Comparison of ENCODE assay signal across 16 cellular contexts in the genomic region with DNA sequence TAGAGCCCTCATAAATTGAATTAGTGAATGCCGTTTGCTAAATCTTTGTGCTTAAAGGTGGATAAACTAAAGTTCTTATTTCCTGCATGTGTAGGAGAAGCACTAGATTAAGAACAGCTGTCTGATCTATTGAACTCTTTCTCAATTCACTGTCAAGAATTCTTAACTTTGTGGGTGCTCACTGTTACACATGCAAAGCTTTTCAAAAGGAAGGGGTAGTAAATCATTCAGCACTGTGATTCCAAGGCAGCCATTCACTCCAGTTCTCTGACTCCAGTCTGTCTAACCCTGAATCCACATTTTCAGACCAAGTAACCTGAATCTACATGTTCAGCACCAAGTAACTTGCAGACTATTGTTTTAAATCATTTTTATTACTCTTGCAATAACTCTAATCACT.
DNase-seq lines count a peak whose midpoint lies in the region; ATAC-seq and TF ChIP-seq lines count a peak whose summit lies in the region.
"Had no signal": no experiment of that assay in that cellular context is flagged by ENCODE, and none has a peak within 500 bp of the region (broad histone marks: within the 10 kb centered on the region; RNA-seq: fewer than 3 reads in every experiment).

No MANE protein-coding gene starts in this region.

- H3K14ac ChIP-seq in mesenchymal stem cell (ENCODE audit: low read length in 2 of 2): no peak overlapping the region

- no peaks in the 10 kb centered on the region for H3K36me3 ChIP-seq in endodermal cell (ENCODE audit: control insufficient read depth, insufficient read depth, low read length)
- no peaks in the 10 kb centered on the region for H3K36me3 ChIP-seq in mesenchymal stem cell (ENCODE audit: control insufficient read depth in 1 of 2, insufficient read depth in 2 of 2, low read depth in 1 of 2, low read length in 2 of 2)
- H3K36me3 ChIP-seq in smooth muscle cell (ENCODE audit: low read depth): no peaks in the 10 kb centered on the region

- no peak overlapping the region for H2BK15ac ChIP-seq in mesenchymal stem cell (ENCODE audit: low read depth, poor library complexity, severe bottlenecking)

- POLR2A ChIA-PET in WTC11 (lab: Charles Lee): interaction anchor here (0.5 kb wide), 1 partner anchor 89 kb away, joined by 3 read pairs; no protein-coding TSS in a partner anchor

- ATAC-seq in WTC11: peak; percentile 82
- ATAC-seq: K562, Panc1 had no signal

- H3F3A ChIP-seq in smooth muscle cell (ENCODE audit: low read depth): no peaks in the 10 kb centered on the region

- no peak overlapping the region for H4K8ac ChIP-seq in mesenchymal stem cell (ENCODE audit: low read length)

- H3K27me3 ChIP-seq in endodermal cell (ENCODE audit: control insufficient read depth, insufficient read depth, low read length, poor library complexity, severe bottlenecking) (no peaks in the 10 kb centered on the region), mesenchymal stem cell (ENCODE audit: control insufficient read depth in 1 of 2, insufficient read depth in 1 of 2, low read length in 2 of 2) (no peaks in the 10 kb centered on the region), smooth muscle cell (ENCODE audit: low read depth) (no peaks in the 10 kb centered on the region)

- no peak overlapping the region for H3K18ac ChIP-seq in mesenchymal stem cell (ENCODE audit: low read depth in 1 of 2, low read length in 2 of 2)

- CTCF ChIA-PET in WTC11 (lab: Charles Lee): no interaction called here

- H3K4me3 ChIP-seq in endodermal cell (ENCODE audit: low read length) (no peak overlapping the region), mesenchymal stem cell (ENCODE audit: insufficient read depth in 1 of 2, low read depth in 1 of 2, low read length in 2 of 2) (no peak overlapping the region), smooth muscle cell (no peak overlapping the region)
- H3K4me3 ChIP-seq: K562 had no signal

- TF ChIP-seq CTCF in WTC11 (IDR thresholded peaks at IDR 0.05): no peak
- TF ChIP-seq CTCF in endodermal cell (conservative IDR thresholded peaks at IDR 0.05): no peak
- no peak for TF ChIP-seq CTCF in smooth muscle cell (IDR thresholded peaks at IDR 0.05; ENCODE audit: borderline replicate concordance, insufficient read depth, poor library complexity, severe bottlenecking)

- H3K36me3 Mint-ChIP-seq in WTC11: no peaks in the 10 kb centered on the region
- H3K36me3 Mint-ChIP-seq in endodermal cell (ENCODE audit: low read depth): no peaks in the 10 kb centered on the region
- H3K36me3 Mint-ChIP-seq: CD4-positive, CD25-positive, alpha-beta regulatory T cell had no signal

- H3K23ac ChIP-seq in mesenchymal stem cell (ENCODE audit: low read length in 2 of 2): no peak overlapping the region

- no peaks in the 10 kb centered on the region for H3K79me2 ChIP-seq in smooth muscle cell (ENCODE audit: low read depth)

- H3K4me3 Mint-ChIP-seq in WTC11 (no peak overlapping the region), endodermal cell (no peak overlapping the region)
- H3K4me3 Mint-ChIP-seq: B cell; CD4-positive, CD25-positive, alpha-beta regulatory T cell; H9 had no signal

- H3K27ac Mint-ChIP-seq in WTC11: peak overlapping the region; percentile 85
- H3K27ac Mint-ChIP-seq in endodermal cell: peak overlapping the region; percentile 83
- H3K27ac Mint-ChIP-seq: B cell; CD4-positive, CD25-positive, alpha-beta regulatory T cell; H9 had no signal

- H2BK120ac ChIP-seq in mesenchymal stem cell (ENCODE audit: low read depth, low read length): no peak overlapping the region

- H4K20me1 ChIP-seq in smooth muscle cell (ENCODE audit: low read depth): no peaks in the 10 kb centered on the region

- H3K4me1 Mint-ChIP-seq in WTC11 (peaks cover 16% of the 10 kb centered on the region), endodermal cell (peaks cover 3% of the 10 kb centered on the region)
- H3K4me1 Mint-ChIP-seq: B cell; CD4-positive, CD25-positive, alpha-beta regulatory T cell had no signal

- H2BK5ac ChIP-seq in mesenchymal stem cell (ENCODE audit: low read depth, low read length, poor library complexity, severe bottlenecking): no peak overlapping the region

- H3K9me3 Mint-ChIP-seq in WTC11 (peaks cover 7% of the 10 kb centered on the region; the same call in 1 of the 2 replicates), endodermal cell (no peaks in the 10 kb centered on the region)

- no peak overlapping the region for H2AK5ac ChIP-seq in mesenchymal stem cell (ENCODE audit: low read length, severe bottlenecking)

- 80% methylated on average over 1 of the region's 1 CpG; no CpG with 5 or more reads in 1 of the 2 experiments for WGBS in endodermal cell (ENCODE audit: insufficient coverage in 1 of 2, insufficient read length in 1 of 2), 2 experiments
- WGBS in mesenchymal stem cell: 78% methylated on average over 1 of the region's 1 CpG
- 16% methylated on average over 1 of the region's 1 CpG for WGBS in smooth muscle cell (ENCODE audit: low lambda C conversion rate)

- H3K4me1 ChIP-seq in endodermal cell (ENCODE audit: control insufficient read depth, insufficient read depth, low read length): no peaks in the 10 kb centered on the region
- H3K4me1 ChIP-seq in mesenchymal stem cell (ENCODE audit: control insufficient read depth, insufficient read depth, low read depth, low read length): peaks cover 4% of the 10 kb centered on the region
- peaks cover 8% of the 10 kb centered on the region for H3K4me1 ChIP-seq in smooth muscle cell (ENCODE audit: low read depth)

- no peak overlapping the region for H2AFZ ChIP-seq in mesenchymal stem cell (ENCODE audit: low read depth, low read length)
- H2AFZ ChIP-seq in smooth muscle cell (ENCODE audit: low read depth): peak overlapping the region; percentile 51

- H4K91ac ChIP-seq in mesenchymal stem cell (ENCODE audit: low read length): no peak overlapping the region

- H3K27ac ChIP-seq in endodermal cell (ENCODE audit: low read depth, low read length) (no peak overlapping the region), mesenchymal stem cell (ENCODE audit: low read length, poor library complexity, severe bottlenecking) (no peak overlapping the region), smooth muscle cell (ENCODE audit: low read depth) (no peak overlapping the region)

- H3K27me3 Mint-ChIP-seq in WTC11 (ENCODE audit: low read depth): no peaks in the 10 kb centered on the region
- H3K27me3 Mint-ChIP-seq in endodermal cell (ENCODE audit: insufficient read depth): no peaks in the 10 kb centered on the region
- H3K27me3 Mint-ChIP-seq: B cell; CD4-positive, CD25-positive, alpha-beta regulatory T cell had no signal

- no peak overlapping the region for H3K4ac ChIP-seq in mesenchymal stem cell (ENCODE audit: low read depth in 1 of 2, low read length in 2 of 2)

- peaks cover 13% of the 10 kb centered on the region for H3K9me3 ChIP-seq in endodermal cell (ENCODE audit: control insufficient read depth, low read length)
- H3K9me3 ChIP-seq in mesenchymal stem cell (ENCODE audit: control insufficient read depth, low read length): peaks cover 10% of the 10 kb centered on the region
- no peaks in the 10 kb centered on the region for H3K9me3 ChIP-seq in smooth muscle cell (replicated peaks; ENCODE audit: low read depth)

- no peaks in the 10 kb centered on the region for H3K79me1 ChIP-seq in mesenchymal stem cell (replicated peaks; ENCODE audit: low read length, poor library complexity, severe bottlenecking)

- no peak overlapping the region for H2BK12ac ChIP-seq in mesenchymal stem cell (ENCODE audit: low read length in 2 of 2)

- H3K9ac ChIP-seq in endodermal cell (ENCODE audit: extremely low read depth, low read length, poor library complexity, severe bottlenecking) (no peak overlapping the region), mesenchymal stem cell (ENCODE audit: low read length) (no peak overlapping the region), smooth muscle cell (ENCODE audit: low read depth) (no peak overlapping the region)

- H3K4me2 ChIP-seq in mesenchymal stem cell (ENCODE audit: low read length, poor library complexity, severe bottlenecking) (no peak overlapping the region), smooth muscle cell (no peak overlapping the region)

- DNase-seq in WTC11 (ENCODE audit: low spot score) (no peak), endodermal cell (no peak), mesenchymal stem cell (peak; percentile 25), smooth muscle cell (lab: John Stamatoyannopoulos, UW; ENCODE audit: unreplicated experiment) (no peak), pons (ENCODE audit: low spot score) (no peak), NCI-H524 (lab: John Stamatoyannopoulos, UW) (no peak), NCI-H748 treated with DMSO at 0.1 percent for 48 hours (lab: John Stamatoyannopoulos, UW) (no peak)
- DNase-seq: CD4-positive, CD25-positive, alpha-beta regulatory T cell; H9; MV-4-11; NCI-H1417 treated with DMSO at 0.1 percent for 48 hours; NCI-H1930; NCI-H446 had no signal

TF ChIP-seq in WTC11, 78 proteins besides CTCF, POLR2A, EP300 and RAD21:
- TF ChIP-seq ZBTB21 (CRISPR knock-in tag; IDR thresholded peaks at IDR 0.05; ENCODE audit: borderline replicate concordance): no peak
- TF ChIP-seq, protein P1, sequence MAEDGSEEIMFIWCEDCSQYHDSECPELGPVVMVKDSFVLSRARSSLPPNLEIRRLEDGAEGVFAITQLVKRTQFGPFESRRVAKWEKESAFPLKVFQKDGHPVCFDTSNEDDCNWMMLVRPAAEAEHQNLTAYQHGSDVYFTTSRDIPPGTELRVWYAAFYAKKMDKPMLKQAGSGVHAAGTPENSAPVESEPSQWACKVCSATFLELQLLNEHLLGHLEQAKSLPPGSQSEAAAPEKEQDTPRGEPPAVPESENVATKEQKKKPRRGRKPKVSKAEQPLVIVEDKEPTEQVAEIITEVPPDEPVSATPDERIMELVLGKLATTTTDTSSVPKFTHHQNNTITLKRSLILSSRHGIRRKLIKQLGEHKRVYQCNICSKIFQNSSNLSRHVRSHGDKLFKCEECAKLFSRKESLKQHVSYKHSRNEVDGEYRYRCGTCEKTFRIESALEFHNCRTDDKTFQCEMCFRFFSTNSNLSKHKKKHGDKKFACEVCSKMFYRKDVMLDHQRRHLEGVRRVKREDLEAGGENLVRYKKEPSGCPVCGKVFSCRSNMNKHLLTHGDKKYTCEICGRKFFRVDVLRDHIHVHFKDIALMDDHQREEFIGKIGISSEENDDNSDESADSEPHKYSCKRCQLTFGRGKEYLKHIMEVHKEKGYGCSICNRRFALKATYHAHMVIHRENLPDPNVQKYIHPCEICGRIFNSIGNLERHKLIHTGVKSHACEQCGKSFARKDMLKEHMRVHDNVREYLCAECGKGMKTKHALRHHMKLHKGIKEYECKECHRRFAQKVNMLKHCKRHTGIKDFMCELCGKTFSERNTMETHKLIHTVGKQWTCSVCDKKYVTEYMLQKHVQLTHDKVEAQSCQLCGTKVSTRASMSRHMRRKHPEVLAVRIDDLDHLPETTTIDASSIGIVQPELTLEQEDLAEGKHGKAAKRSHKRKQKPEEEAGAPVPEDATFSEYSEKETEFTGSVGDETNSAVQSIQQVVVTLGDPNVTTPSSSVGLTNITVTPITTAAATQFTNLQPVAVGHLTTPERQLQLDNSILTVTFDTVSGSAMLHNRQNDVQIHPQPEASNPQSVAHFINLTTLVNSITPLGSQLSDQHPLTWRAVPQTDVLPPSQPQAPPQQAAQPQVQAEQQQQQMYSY (CRISPR knock-in tag; IDR thresholded peaks at IDR 0.05): 0 out of 2 replicates have a peak, but pooled peaks have one; percentile 14
